19 cellular contexts compared by ENCODE assay signal in genomic region chr19:12641456-12641855, GRCh38. TPM values are rescaled to one million over a fixed set of nuclear protein-coding genes. Genes with fewer than 3 reads are reported as not detected.
DNase-seq lines count a peak whose midpoint lies in the region; ATAC-seq, FAIRE-seq and TF ChIP-seq lines count a peak whose summit lies in the region.
"Had no signal": no experiment of that assay in that cellular context is flagged by ENCODE, and none has a peak within 500 bp of the region (broad histone marks: within the 10 kb centered on the region; RNA-seq: fewer than 3 reads in every experiment).

No MANE protein-coding gene starts in this region.

- H3K27me3 Mint-ChIP-seq in activated T-helper 17 cell treated with anti-CD3 and anti-CD28 coated beads, Interleukin-2, amount 50 U/mL, for 72 hours, result no peaks in the 10 kb centered on the region
- no peaks in the 10 kb centered on the region for H3K27me3 Mint-ChIP-seq in memory B cell
- H3K27me3 Mint-ChIP-seq: B cell had no signal

- peaks cover 0 to 13% (median 9%) of the 10 kb centered on the region in 9 donors for H3K4me1 ChIP-seq in heart right ventricle

- no peaks in the 10 kb centered on the region for H3K9me3 Mint-ChIP-seq in activated T-helper 17 cell treated with anti-CD3 and anti-CD28 coated beads, Interleukin-2, amount 50 U/mL, for 72 hours
- no peaks in the 10 kb centered on the region for H3K9me3 Mint-ChIP-seq in memory B cell
- H3K9me3 Mint-ChIP-seq: CD8-positive, alpha-beta T cell had no signal

- peaks cover 0 to 7% (median 0%) of the 10 kb centered on the region in 9 donors for H3K36me3 ChIP-seq in heart right ventricle

- 68 to 71% methylated on average over 13 of the region's 13 CpGs for WGBS in heart right ventricle, 2 donors

- no peak for FAIRE-seq in frontal cortex (lab: Jason Lieb, UNC)
- FAIRE-seq: G401.6 had no signal

- TF ChIP-seq CTCF in heart right ventricle (IDR thresholded peaks at IDR 0.05), result no peak

- no peak for ATAC-seq in heart right ventricle
- ATAC-seq in activated T-helper 17 cell treated with anti-CD3 and anti-CD28 coated beads, Interleukin-2, amount 50 U/mL, for 72 hours (replicated peaks), result no peak
- no peak for ATAC-seq in memory B cell (ENCODE audit: low read depth)
- no peak for ATAC-seq in activated CD4-positive, CD25-positive, alpha-beta regulatory T cell treated with anti-CD3 and anti-CD28 coated beads, Interleukin-2, amount 50 U/mL, for 24 hours
- ATAC-seq: CD8-positive, alpha-beta T cell; HCT116 had no signal

- no peaks in the 10 kb centered on the region for H3K27me3 ChIP-seq in heart right ventricle
- H3K27me3 ChIP-seq: BLaER1 treated with 17β-estradiol and CSF1 and Interleukin-3, amounts not matched to agents 10 nM and 100 nM had no signal

- intact Hi-C loops in cardiac septum (cut with DNase I), result no loop called here
- intact Hi-C loops in heart right ventricle (cut with DNase I), result loop anchor here in 1 of 10 donors (2.0 kb wide), 1 partner anchor 31 kb away; no protein-coding TSS in a partner anchor

- H3K4me1 Mint-ChIP-seq in activated T-helper 17 cell treated with anti-CD3 and anti-CD28 coated beads, Interleukin-2, amount 50 U/mL, for 72 hours, result no peaks in the 10 kb centered on the region
- peaks cover 11% of the 10 kb centered on the region for H3K4me1 Mint-ChIP-seq in memory B cell

- H3K27ac ChIP-seq in heart right ventricle, result no peak overlapping the region
- H3K27ac ChIP-seq: BLaER1 treated with 17β-estradiol and CSF1 and Interleukin-3, amounts not matched to agents 10 nM and 100 nM; HL-60 had no signal

- H3K4me3 ChIP-seq in heart right ventricle, result no peak overlapping the region
- H3K4me3 ChIP-seq: BLaER1 treated with 17β-estradiol and CSF1 and Interleukin-3, amounts not matched to agents 10 nM and 100 nM had no signal

- no peaks in the 10 kb centered on the region for H3K9me3 ChIP-seq in heart right ventricle
- H3K9me3 ChIP-seq: BLaER1 treated with 17β-estradiol and CSF1 and Interleukin-3, amounts not matched to agents 10 nM and 100 nM had no signal

- H3K27ac Mint-ChIP-seq in activated T-helper 17 cell treated with anti-CD3 and anti-CD28 coated beads, Interleukin-2, amount 50 U/mL, for 72 hours, result no peak overlapping the region
- no peak overlapping the region for H3K27ac Mint-ChIP-seq in memory B cell
- H3K27ac Mint-ChIP-seq: B cell; CD8-positive, alpha-beta T cell; HFFc6 had no signal

- H3K36me3 Mint-ChIP-seq in activated T-helper 17 cell treated with anti-CD3 and anti-CD28 coated beads, Interleukin-2, amount 50 U/mL, for 72 hours (ENCODE audit: low read depth), result peaks cover 20% of the 10 kb centered on the region
- no peaks in the 10 kb centered on the region for H3K36me3 Mint-ChIP-seq in memory B cell

- DNase-seq in cardiac septum (ENCODE audit: low spot score) (peak; percentile 27), heart right ventricle (no peak), memory B cell (ENCODE audit: low spot score in 2 of 2) (no peak), frontal cortex (ENCODE audit: low spot score in 2 of 2) (no peak), GM03348 (ENCODE audit: low spot score) (no peak)
- DNase-seq: 8988T; Calu3; CD8-positive, alpha-beta T cell; GOT3; H7; HFFc6; IMR-90 had no signal

- H3K4me3 Mint-ChIP-seq in activated T-helper 17 cell treated with anti-CD3 and anti-CD28 coated beads, Interleukin-2, amount 50 U/mL, for 72 hours, result peak overlapping the region; percentile 20
- H3K4me3 Mint-ChIP-seq in memory B cell, result peak overlapping the region; percentile 12
- H3K4me3 Mint-ChIP-seq: B cell; CD8-positive, alpha-beta T cell; HFFc6 had no signal

RNA-seq across cellular contexts. Expression of gene MAN2B1, which starts 25.1 kb away (rescaled TPM):
- total RNA-seq in cardiac septum, result 20.6 TPM
- total RNA-seq in heart right ventricle, result 10 to 100 TPM; 14.2 to 89.9 (median 25.5) TPM
- polyA plus RNA-seq in heart right ventricle, result 10 to 100 TPM; 17.7 to 40.1 TPM
- total RNA-seq in activated T-helper 17 cell treated with anti-CD3 and anti-CD28 coated beads, Interleukin-2, amount 50 U/mL, for 72 hours, result 100 to 1,000 TPM; 199 to 247 TPM
- total RNA-seq in frontal cortex, result 10.6 TPM

RNA-seq across cellular contexts. Expression of gene WDR83, which starts 25.2 kb away (rescaled TPM):
- total RNA-seq in cardiac septum, result 10.0 TPM
- total RNA-seq in heart right ventricle, result 10 to 100 TPM in 1 of 10 donors, 1 to 10 TPM in 9; 5.5 to 10.7 (median 7.9) TPM
- 10 to 100 TPM; 14.5 to 19.7 TPM for polyA plus RNA-seq in heart right ventricle
- 10 to 100 TPM; 17.7 to 30.4 TPM for total RNA-seq in activated T-helper 17 cell treated with anti-CD3 and anti-CD28 coated beads, Interleukin-2, amount 50 U/mL, for 72 hours
- total RNA-seq in frontal cortex, result 9.0 TPM

RNA-seq across cellular contexts. Expression of gene ZNF791, which starts 30.7 kb away (rescaled TPM):
- total RNA-seq in cardiac septum (14.8 TPM), heart right ventricle (10 to 100 TPM; 13.1 to 22.1 (median 16.8) TPM), frontal cortex (25.3 TPM)
- 1 to 10 TPM; 4.7 to 8.0 TPM for polyA plus RNA-seq in heart right ventricle
- 10 to 100 TPM; 16.7 to 19.0 TPM for total RNA-seq in activated T-helper 17 cell treated with anti-CD3 and anti-CD28 coated beads, Interleukin-2, amount 50 U/mL, for 72 hours

RNA-seq across cellular contexts. Expression of gene ZNF490, which starts 30.8 kb away (rescaled TPM):
- total RNA-seq in cardiac septum (5.1 TPM), heart right ventricle (1 to 10 TPM; 3.2 to 7.2 (median 5.2) TPM), frontal cortex (9.4 TPM)
- polyA plus RNA-seq in heart right ventricle, result under 1 TPM; 0.22 to 0.95 TPM
- 10 to 100 TPM in 1 of 2 donors, 1 to 10 TPM in 1; 7.3 to 11.1 TPM for total RNA-seq in activated T-helper 17 cell treated with anti-CD3 and anti-CD28 coated beads, Interleukin-2, amount 50 U/mL, for 72 hours

RNA-seq across cellular contexts. Expression of gene DHPS, which starts 40.2 kb away (rescaled TPM):
- total RNA-seq in cardiac septum (49.0 TPM), heart right ventricle (10 to 100 TPM; 43.6 to 59.3 (median 49.7) TPM), frontal cortex (92.9 TPM)
- polyA plus RNA-seq in heart right ventricle, result 10 to 100 TPM; 64.5 to 82.2 TPM
- total RNA-seq in activated T-helper 17 cell treated with anti-CD3 and anti-CD28 coated beads, Interleukin-2, amount 50 U/mL, for 72 hours, result 100 to 1,000 TPM; 125 to 167 TPM
